11 cellular contexts compared by ENCODE assay signal in the genomic region with DNA sequence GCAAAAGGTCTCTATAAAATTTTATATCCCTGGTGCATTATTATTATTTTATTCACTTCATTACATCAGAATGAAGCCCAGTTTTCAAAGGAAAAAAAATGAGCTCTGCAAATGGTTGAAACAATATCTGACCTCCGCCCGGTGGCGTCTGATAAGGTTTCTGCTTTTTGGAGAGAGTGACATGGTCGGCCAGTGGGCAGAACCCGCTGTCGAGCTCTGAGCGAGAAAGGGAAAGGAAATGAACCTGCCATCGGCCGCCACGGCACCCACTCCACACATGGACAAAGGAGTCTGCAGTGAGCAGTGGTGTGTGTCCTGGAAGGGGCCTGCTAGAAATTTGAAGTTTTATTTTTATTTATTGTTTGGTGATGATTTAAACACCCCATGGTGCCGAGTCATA.
DNase-seq lines count a peak whose midpoint lies in the region; ATAC-seq lines count a peak whose summit lies in the region.
"Had no signal": no experiment of that assay in that cellular context is flagged by ENCODE, and none has a peak within 500 bp of the region (broad histone marks: within the 10 kb centered on the region; RNA-seq: fewer than 3 reads in every experiment).

No MANE protein-coding gene starts in this region.

- DNase-seq in activated CD4-positive, alpha-beta T cell treated with anti-CD3 and anti-CD28 coated beads for 36 hours: peak; percentile 16
- no peak for DNase-seq in activated CD4-positive, alpha-beta T cell treated with anti-CD3 and anti-CD28 coated beads for 1 hour
- DNase-seq in NCI-H1105 (lab: John Stamatoyannopoulos, UW): peak; percentile 38
- DNase-seq in activated naive CD8-positive, alpha-beta T cell treated with anti-CD3 and anti-CD28 coated beads, Interleukin-2, amount 10 ng/mL, durations not matched to agents 7 days and 5 days: no peak
- DNase-seq in stimulated activated naive CD8-positive, alpha-beta T cell treated with anti-CD3 and anti-CD28 coated beads, Interleukin-15, Interleukin-2, amounts not matched to agents 100 U/mL and 50 U/mL, for 24 hours: peak; percentile 6
- DNase-seq in amygdala (lab: John Stamatoyannopoulos, UW): no peak
- DNase-seq in occipital lobe (lab: John Stamatoyannopoulos, UW): no peak
- DNase-seq: caudate nucleus, NCI-H1694, NCI-H524 treated with DMSO at 0.1 percent for 48 hours had no signal

- no peak for ATAC-seq in activated CD4-positive, alpha-beta T cell treated with anti-CD3 and anti-CD28 coated beads for 36 hours
- peak; percentile 30 for ATAC-seq in activated naive CD8-positive, alpha-beta T cell treated with anti-CD3 and anti-CD28 coated beads, Interleukin-2, amount 10 ng/mL, durations not matched to agents 7 days and 5 days (ENCODE audit: low read depth)
- no peak for ATAC-seq in stimulated activated naive CD8-positive, alpha-beta T cell treated with anti-CD3 and anti-CD28 coated beads, Interleukin-15, Interleukin-2, amounts not matched to agents 100 U/mL and 50 U/mL, for 24 hours
- no peak for ATAC-seq in GM18517 (IDR thresholded peaks at IDR 0.05; ENCODE audit: unreplicated experiment)

- peaks cover 36% of the 10 kb centered on the region for H3K27me3 Mint-ChIP-seq in activated CD4-positive, alpha-beta T cell treated with anti-CD3 and anti-CD28 coated beads for 36 hours
- H3K27me3 Mint-ChIP-seq in activated naive CD8-positive, alpha-beta T cell treated with anti-CD3 and anti-CD28 coated beads, Interleukin-2, amount 10 ng/mL, durations not matched to agents 7 days and 5 days: peaks cover 47% of the 10 kb centered on the region

- CTCF ChIA-PET in activated CD4-positive, alpha-beta T cell treated with anti-CD3 and anti-CD28 coated beads for 36 hours (lab: Charles Lee): interaction anchor here (0.6 to 1.8 kb wide), 2 partner anchors 12 to 63 kb away, joined by 5 read pairs; no protein-coding TSS in a partner anchor

- POLR2A ChIA-PET in activated CD4-positive, alpha-beta T cell treated with anti-CD3 and anti-CD28 coated beads for 36 hours (lab: Charles Lee): no interaction called here
- POLR2A ChIA-PET in activated naive CD8-positive, alpha-beta T cell treated with anti-CD3 and anti-CD28 coated beads, Interleukin-2, amount 10 ng/mL, durations not matched to agents 7 days and 5 days (lab: Charles Lee): no interaction called here

- no peaks in the 10 kb centered on the region for H3K9me3 Mint-ChIP-seq in activated CD4-positive, alpha-beta T cell treated with anti-CD3 and anti-CD28 coated beads for 36 hours (ENCODE audit: low read depth)
- H3K9me3 Mint-ChIP-seq in activated naive CD8-positive, alpha-beta T cell treated with anti-CD3 and anti-CD28 coated beads, Interleukin-2, amount 10 ng/mL, durations not matched to agents 7 days and 5 days: no peaks in the 10 kb centered on the region

- no peak overlapping the region for H3K27ac Mint-ChIP-seq in activated CD4-positive, alpha-beta T cell treated with anti-CD3 and anti-CD28 coated beads for 36 hours
- no peak overlapping the region for H3K27ac Mint-ChIP-seq in activated naive CD8-positive, alpha-beta T cell treated with anti-CD3 and anti-CD28 coated beads, Interleukin-2, amount 10 ng/mL, durations not matched to agents 7 days and 5 days

- peak overlapping the region; percentile 39 for H3K4me3 Mint-ChIP-seq in activated CD4-positive, alpha-beta T cell treated with anti-CD3 and anti-CD28 coated beads for 36 hours
- H3K4me3 Mint-ChIP-seq in activated naive CD8-positive, alpha-beta T cell treated with anti-CD3 and anti-CD28 coated beads, Interleukin-2, amount 10 ng/mL, durations not matched to agents 7 days and 5 days: peak overlapping the region; percentile 42

- H3K36me3 Mint-ChIP-seq in activated CD4-positive, alpha-beta T cell treated with anti-CD3 and anti-CD28 coated beads for 36 hours (ENCODE audit: low read depth): no peaks in the 10 kb centered on the region
- H3K36me3 Mint-ChIP-seq in activated naive CD8-positive, alpha-beta T cell treated with anti-CD3 and anti-CD28 coated beads, Interleukin-2, amount 10 ng/mL, durations not matched to agents 7 days and 5 days: no peaks in the 10 kb centered on the region

- intact Hi-C loops in activated CD4-positive, alpha-beta T cell treated with anti-CD3 and anti-CD28 coated beads for 36 hours (cut with DNase I, micrococcal nuclease): no loop called here

- H3K4me1 Mint-ChIP-seq in activated CD4-positive, alpha-beta T cell treated with anti-CD3 and anti-CD28 coated beads for 36 hours: peaks cover 7% of the 10 kb centered on the region
- H3K4me1 Mint-ChIP-seq in activated naive CD8-positive, alpha-beta T cell treated with anti-CD3 and anti-CD28 coated beads, Interleukin-2, amount 10 ng/mL, durations not matched to agents 7 days and 5 days: peaks cover 8% of the 10 kb centered on the region

Comparison
In these comparisons a context has a peak if more than half of its experiments do, and no peak if none do; other contexts are left out.
1. DNase-seq: peak in activated CD4-positive, alpha-beta T cell treated with anti-CD3 and anti-CD28 coated beads for 36 hours (single experiment), NCI-H1105 (single experiment) and stimulated activated naive CD8-positive, alpha-beta T cell treated with anti-CD3 and anti-CD28 coated beads, Interleukin-15, Interleukin-2, amounts not matched to agents 100 U/mL and 50 U/mL, for 24 hours (single experiment); none in activated CD4-positive, alpha-beta T cell treated with anti-CD3 and anti-CD28 coated beads for 1 hour (single experiment), activated naive CD8-positive, alpha-beta T cell treated with anti-CD3 and anti-CD28 coated beads, Interleukin-2, amount 10 ng/mL, durations not matched to agents 7 days and 5 days (single experiment), amygdala (0 of 56) and occipital lobe (single experiment).